ENCODE assay signal across 1 cellular context in the genomic region with DNA sequence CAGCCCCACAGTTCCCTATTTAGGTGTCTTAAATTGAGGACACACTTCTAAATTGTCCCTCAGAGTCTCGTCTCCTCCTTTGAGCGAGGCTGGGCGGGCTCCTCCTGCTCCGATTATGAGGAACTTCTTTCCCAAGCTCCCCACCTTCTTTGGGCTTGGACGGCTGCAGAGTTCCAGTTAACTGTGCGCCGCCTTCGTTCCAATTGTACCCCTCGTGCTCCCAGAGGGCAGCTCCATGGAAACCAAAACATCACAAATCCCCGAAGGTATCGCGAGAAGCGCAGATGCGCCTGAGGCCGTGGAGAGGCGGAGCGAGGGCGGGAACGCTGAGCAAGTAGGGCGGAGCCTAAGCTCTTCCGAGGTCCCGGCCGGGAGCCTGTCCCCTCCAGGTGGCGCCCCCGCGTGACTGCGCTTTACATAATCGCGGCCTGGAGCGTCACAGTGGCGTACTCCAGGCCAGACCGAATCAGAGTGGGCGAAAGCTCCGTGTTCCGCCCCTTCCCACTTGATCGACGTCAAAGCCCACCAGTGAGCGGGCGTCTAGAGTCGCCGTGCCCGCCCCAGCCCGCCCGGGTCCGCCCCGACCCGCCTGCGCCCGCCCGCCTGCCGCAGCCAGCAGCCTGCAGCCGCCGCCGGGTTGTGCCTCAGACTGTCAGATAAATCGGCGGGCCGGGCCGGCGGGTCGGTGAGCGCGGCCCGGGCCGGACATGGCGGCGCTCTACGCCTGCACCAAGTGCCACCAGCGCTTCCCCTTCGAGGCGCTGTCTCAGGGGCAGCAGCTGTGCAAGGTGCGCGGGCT.
TF ChIP-seq lines count a peak whose summit lies in the region.

TSS of gene FAM76A (plus strand) at position 588 of the 799 bp plus-strand sequence. CDS start at position 708, 120 bp downstream.

TF ChIP-seq in K562, 482 proteins besides CTCF, POLR2A, EP300 and RAD21 (continued from another document):
- TF ChIP-seq RREB1 (CRISPR knock-in tag; IDR thresholded peaks at IDR 0.05) (no peak), ZNF324 (CRISPR knock-in tag; IDR thresholded peaks at IDR 0.05) (no peak), NCOA4 (IDR thresholded peaks at IDR 0.05; ENCODE audit: partially characterized antibody) (no peak), MITF (IDR thresholded peaks at IDR 0.05) (peak; percentile 80), BCL6 (CRISPR knock-in tag; IDR thresholded peaks at IDR 0.05) (no peak), KDM1A (IDR thresholded peaks at IDR 0.05) (no peak), JUND (IDR thresholded peaks at IDR 0.05; ENCODE audit: borderline replicate concordance, low read depth, low read length) (peak; percentile 63), JUND (tag; IDR thresholded peaks at IDR 0.05; ENCODE audit: borderline replicate concordance, low read depth, low read length) (peak; percentile 49; the same call in 1 of the 3 replicates), ZNF764 (CRISPR knock-in tag; IDR thresholded peaks at IDR 0.05; ENCODE audit: low read depth) (no peak), MEF2A (IDR thresholded peaks at IDR 0.05; ENCODE audit: control insufficient read depth, low read depth, low read length) (no peak), ZNF124 (CRISPR knock-in tag; IDR thresholded peaks at IDR 0.05) (no peak), ZNF707 (CRISPR knock-in tag; conservative IDR thresholded peaks at IDR 0.05) (no peak), HOMEZ (CRISPR knock-in tag; IDR thresholded peaks at IDR 0.05) (no peak), TEAD4 (IDR thresholded peaks at IDR 0.05; ENCODE audit: low read length) (0 out of 2 replicates have a peak, but pooled peaks have one; percentile 8), TEAD4 (CRISPR knock-in tag; IDR thresholded peaks at IDR 0.05; ENCODE audit: borderline replicate concordance) (no peak), IFI16 (CRISPR knock-in tag; IDR thresholded peaks at IDR 0.05) (no peak), KDM4B (IDR thresholded peaks at IDR 0.05; ENCODE audit: borderline replicate concordance in 2 of 2, low read depth in 1 of 2) (no peak), RBM25 (IDR thresholded peaks at IDR 0.05; ENCODE audit: low read depth, low read length, severe bottlenecking) (peak; percentile 96), ZMIZ1 (IDR thresholded peaks at IDR 0.05; ENCODE audit: low read depth in 2 of 2, low read length in 2 of 2) (0 out of 4 replicates have a peak, but pooled peaks of 1 of the 2 experiments have one; percentile 33), PML (IDR thresholded peaks at IDR 0.05; ENCODE audit: low read length) (no peak; the same call in 1 of the 2 replicates), EP400 (IDR thresholded peaks at IDR 0.05) (no peak; the same call in 1 of the 2 replicates), E2F3 (CRISPR knock-in tag; IDR thresholded peaks at IDR 0.05) (no peak), ZNF584 (CRISPR knock-in tag; IDR thresholded peaks at IDR 0.05; ENCODE audit: low read depth) (no peak), DMBX1 (CRISPR knock-in tag; IDR thresholded peaks at IDR 0.05; ENCODE audit: borderline replicate concordance) (no peak; the same call in 1 of the 2 replicates), NRF1 (conservative IDR thresholded peaks at IDR 0.05 in 1 of 2, IDR thresholded peaks at IDR 0.05 in 1 of 2) (peak; percentile 86 to 89), ZNF717 (CRISPR knock-in tag; IDR thresholded peaks at IDR 0.05) (no peak)
- TF ChIP-seq, protein P1, sequence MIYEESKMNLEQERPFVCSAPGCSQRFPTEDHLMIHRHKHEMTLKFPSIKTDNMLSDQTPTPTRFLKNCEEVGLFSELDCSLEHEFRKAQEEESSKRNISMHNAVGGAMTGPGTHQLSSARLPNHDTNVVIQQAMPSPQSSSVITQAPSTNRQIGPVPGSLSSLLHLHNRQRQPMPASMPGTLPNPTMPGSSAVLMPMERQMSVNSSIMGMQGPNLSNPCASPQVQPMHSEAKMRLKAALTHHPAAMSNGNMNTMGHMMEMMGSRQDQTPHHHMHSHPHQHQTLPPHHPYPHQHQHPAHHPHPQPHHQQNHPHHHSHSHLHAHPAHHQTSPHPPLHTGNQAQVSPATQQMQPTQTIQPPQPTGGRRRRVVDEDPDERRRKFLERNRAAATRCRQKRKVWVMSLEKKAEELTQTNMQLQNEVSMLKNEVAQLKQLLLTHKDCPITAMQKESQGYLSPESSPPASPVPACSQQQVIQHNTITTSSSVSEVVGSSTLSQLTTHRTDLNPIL (CRISPR knock-in tag; IDR thresholded peaks at IDR 0.05): no peak
- TF ChIP-seq, protein P2, sequence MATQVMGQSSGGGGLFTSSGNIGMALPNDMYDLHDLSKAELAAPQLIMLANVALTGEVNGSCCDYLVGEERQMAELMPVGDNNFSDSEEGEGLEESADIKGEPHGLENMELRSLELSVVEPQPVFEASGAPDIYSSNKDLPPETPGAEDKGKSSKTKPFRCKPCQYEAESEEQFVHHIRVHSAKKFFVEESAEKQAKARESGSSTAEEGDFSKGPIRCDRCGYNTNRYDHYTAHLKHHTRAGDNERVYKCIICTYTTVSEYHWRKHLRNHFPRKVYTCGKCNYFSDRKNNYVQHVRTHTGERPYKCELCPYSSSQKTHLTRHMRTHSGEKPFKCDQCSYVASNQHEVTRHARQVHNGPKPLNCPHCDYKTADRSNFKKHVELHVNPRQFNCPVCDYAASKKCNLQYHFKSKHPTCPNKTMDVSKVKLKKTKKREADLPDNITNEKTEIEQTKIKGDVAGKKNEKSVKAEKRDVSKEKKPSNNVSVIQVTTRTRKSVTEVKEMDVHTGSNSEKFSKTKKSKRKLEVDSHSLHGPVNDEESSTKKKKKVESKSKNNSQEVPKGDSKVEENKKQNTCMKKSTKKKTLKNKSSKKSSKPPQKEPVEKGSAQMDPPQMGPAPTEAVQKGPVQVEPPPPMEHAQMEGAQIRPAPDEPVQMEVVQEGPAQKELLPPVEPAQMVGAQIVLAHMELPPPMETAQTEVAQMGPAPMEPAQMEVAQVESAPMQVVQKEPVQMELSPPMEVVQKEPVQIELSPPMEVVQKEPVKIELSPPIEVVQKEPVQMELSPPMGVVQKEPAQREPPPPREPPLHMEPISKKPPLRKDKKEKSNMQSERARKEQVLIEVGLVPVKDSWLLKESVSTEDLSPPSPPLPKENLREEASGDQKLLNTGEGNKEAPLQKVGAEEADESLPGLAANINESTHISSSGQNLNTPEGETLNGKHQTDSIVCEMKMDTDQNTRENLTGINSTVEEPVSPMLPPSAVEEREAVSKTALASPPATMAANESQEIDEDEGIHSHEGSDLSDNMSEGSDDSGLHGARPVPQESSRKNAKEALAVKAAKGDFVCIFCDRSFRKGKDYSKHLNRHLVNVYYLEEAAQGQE (CRISPR knock-in tag; IDR thresholded peaks at IDR 0.05; ENCODE audit: low read depth): no peak
- TF ChIP-seq, protein P3, sequence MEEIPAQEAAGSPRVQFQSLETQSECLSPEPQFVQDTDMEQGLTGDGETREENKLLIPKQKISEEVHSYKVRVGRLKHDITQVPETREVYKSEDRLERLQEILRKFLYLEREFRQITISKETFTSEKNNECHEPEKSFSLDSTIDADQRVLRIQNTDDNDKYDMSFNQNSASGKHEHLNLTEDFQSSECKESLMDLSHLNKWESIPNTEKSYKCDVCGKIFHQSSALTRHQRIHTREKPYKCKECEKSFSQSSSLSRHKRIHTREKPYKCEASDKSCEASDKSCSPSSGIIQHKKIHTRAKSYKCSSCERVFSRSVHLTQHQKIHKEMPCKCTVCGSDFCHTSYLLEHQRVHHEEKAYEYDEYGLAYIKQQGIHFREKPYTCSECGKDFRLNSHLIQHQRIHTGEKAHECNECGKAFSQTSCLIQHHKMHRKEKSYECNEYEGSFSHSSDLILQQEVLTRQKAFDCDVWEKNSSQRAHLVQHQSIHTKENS (CRISPR knock-in tag; IDR thresholded peaks at IDR 0.05): no peak
